1 cellular context compared by ENCODE assay signal in genomic region chrX:68343551-68343950, GRCh38.
TF ChIP-seq lines count a peak whose summit lies in the region.

No MANE protein-coding gene starts in this region.

TF ChIP-seq in A549, 52 proteins besides CTCF, POLR2A, EP300 and RAD21 (continued from another document):
- TF ChIP-seq HMGXB4 (CRISPR knock-in tag; IDR thresholded peaks at IDR 0.05; ENCODE audit: borderline replicate concordance), result no peak
- no peak for TF ChIP-seq BHLHE40 (IDR thresholded peaks at IDR 0.05; ENCODE audit: low read depth, low read length)
- no peak for TF ChIP-seq CBX8 (IDR thresholded peaks at IDR 0.05)
- TF ChIP-seq HOXB13 (CRISPR knock-in tag; IDR thresholded peaks at IDR 0.05; ENCODE audit: low read depth), result no peak
- TF ChIP-seq NFE2L2 (conservative IDR thresholded peaks at IDR 0.05; ENCODE audit: low read length), result no peak
- TF ChIP-seq CEBPB (IDR thresholded peaks at IDR 0.05), result no peak
- no peak for TF ChIP-seq SMC3 (IDR thresholded peaks at IDR 0.05)
- TF ChIP-seq HES2 (IDR thresholded peaks at IDR 0.05), result no peak
